In genomic region chr5:133456933-133457402, GRCh38 we compare ENCODE assay signal across 14 cellular contexts.
A peak's percentile ranks its signal among the peaks of the same experiment; 100 is the strongest.
DNase-seq lines count a peak whose midpoint lies in the region; ATAC-seq and TF ChIP-seq lines count a peak whose summit lies in the region.
"Had no signal": no experiment of that assay in that cellular context is flagged by ENCODE, and none has a peak within 500 bp of the region (broad histone marks: within the 10 kb centered on the region; RNA-seq: fewer than 3 reads in every experiment).

No MANE protein-coding gene starts in this region.

- no peak for TF ChIP-seq POLR2A in heart left ventricle (IDR thresholded peaks at IDR 0.05)

- ATAC-seq in upper lobe of right lung (peak; percentile 46), heart left ventricle (no peak), HG03039 (IDR thresholded peaks at IDR 0.05; ENCODE audit: unreplicated experiment) (no peak)

- H3K4me3 ChIP-seq in fibroblast of pulmonary artery (replicated peaks; ENCODE audit: low read depth, low read length) = no peak overlapping the region
- no peak overlapping the region for H3K4me3 ChIP-seq in upper lobe of right lung
- H3K4me3 ChIP-seq in heart left ventricle = no peak overlapping the region

- H3K27ac ChIP-seq in upper lobe of right lung (no peak overlapping the region), heart left ventricle (no peak overlapping the region)

- intact Hi-C loops in upper lobe of right lung (cut with DNase I) (no loop called here), heart left ventricle (cut with DNase I) (no loop called here)

- H3K27me3 ChIP-seq in upper lobe of right lung = no peaks in the 10 kb centered on the region
- peaks cover 0 to 6% (median 0%) of the 10 kb centered on the region in 9 donors for H3K27me3 ChIP-seq in heart left ventricle

- H3K4me1 ChIP-seq in upper lobe of right lung (peaks cover 16% of the 10 kb centered on the region), heart left ventricle (no peaks in the 10 kb centered on the region)

- TF ChIP-seq CTCF in fibroblast of pulmonary artery (IDR thresholded peaks at IDR 0.05; ENCODE audit: low read length, missing control alignments) (no peak), upper lobe of right lung (IDR thresholded peaks at IDR 0.05) (no peak), heart left ventricle (IDR thresholded peaks at IDR 0.05) (no peak)

- H3K36me3 ChIP-seq in upper lobe of right lung (no peaks in the 10 kb centered on the region), heart left ventricle (no peaks in the 10 kb centered on the region)

- WGBS in heart left ventricle, 4 donors = 79 to 86% (median 81%) methylated on average over 4 of the region's 4 CpGs

- DNase-seq in HuH-7.5 (ENCODE audit: low spot score) (peak; percentile 37), SKM-1 (lab: John Stamatoyannopoulos, UW; ENCODE audit: unreplicated experiment) (peak; percentile 31), fibroblast of pulmonary artery (ENCODE audit: low read depth) (peak; percentile 7), upper lobe of right lung (no peak), heart left ventricle (no peak)
- no peak for DNase-seq in activated CD4-positive, alpha-beta T cell treated with anti-CD3 and anti-CD28 coated beads, Interleukin-2, amount 50 U/mL, for 4 hours
- DNase-seq: activated naive CD4-positive, alpha-beta T cell treated with anti-CD3 and anti-CD28 coated beads, Interleukin-2, amount 10 ng/mL, durations not matched to agents 7 days and 5 days; CD4-positive, alpha-beta T cell; effector CD4-positive, alpha-beta T cell; glutamatergic neuron; H7; NCI-H146; stimulated activated naive CD4-positive, alpha-beta T cell had no signal

- no peaks in the 10 kb centered on the region for H3K9me3 ChIP-seq in upper lobe of right lung
- no peaks in the 10 kb centered on the region for H3K9me3 ChIP-seq in heart left ventricle

Comparison
In these comparisons a context has a peak if more than half of its experiments do, and no peak if none do; other contexts are left out.
1. DNase-seq: peak in HuH-7.5 (single experiment), SKM-1 (single experiment) and fibroblast of pulmonary artery (single experiment); none in upper lobe of right lung (single experiment), activated CD4-positive, alpha-beta T cell treated with anti-CD3 and anti-CD28 coated beads, Interleukin-2, amount 50 U/mL, for 4 hours (0 of 2) and heart left ventricle (0 of 5).